Comparison of ENCODE assay signal across 8 cellular contexts in the genomic region with DNA sequence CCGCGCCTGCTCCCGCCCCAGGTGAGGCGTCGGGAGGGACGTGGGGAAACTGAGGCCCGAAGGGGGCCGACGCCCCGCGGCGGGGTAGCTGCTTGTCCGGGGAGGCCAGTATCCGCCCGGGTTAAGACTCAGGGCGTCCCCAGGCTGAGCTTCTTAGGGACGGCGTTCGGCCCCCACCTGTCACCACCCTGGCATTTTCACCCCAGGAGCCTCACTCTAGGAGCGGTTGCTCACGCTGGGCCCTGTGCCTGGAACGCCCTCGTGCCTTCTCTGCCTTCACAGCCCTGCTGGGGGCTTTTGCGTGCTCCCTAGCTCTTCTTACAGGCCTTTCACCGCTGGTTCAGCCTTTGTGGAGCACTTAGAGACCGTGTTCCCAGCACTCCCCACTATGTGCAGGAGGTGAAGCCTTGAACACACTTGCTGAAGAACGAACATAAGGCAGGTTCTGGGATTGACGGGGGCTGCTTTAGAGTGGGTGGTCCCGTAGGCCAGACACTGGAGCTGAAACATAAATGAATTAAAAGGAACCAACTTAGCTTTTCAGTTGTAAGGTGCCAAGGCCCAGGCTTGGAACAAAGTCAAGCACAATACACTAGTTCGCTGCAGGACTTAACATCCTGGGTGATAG. TPM values are rescaled to one million over a fixed set of nuclear protein-coding genes. Genes with fewer than 3 reads are reported as not detected.
A peak's percentile ranks its signal among the peaks of the same experiment; 100 is the strongest.
DNase-seq lines count a peak whose midpoint lies in the region; ATAC-seq and TF ChIP-seq lines count a peak whose summit lies in the region.

No MANE protein-coding gene starts in this region.

- H3K27me3 ChIP-seq in sigmoid colon = no peaks in the 10 kb centered on the region

- peak overlapping the region; percentile 93 to 94 for H3K27ac Mint-ChIP-seq in T-cell

- intact Hi-C loops in Right ventricle myocardium inferior (cut with DNase I) (no loop called here), cardiac septum (cut with DNase I) (loop anchor here (5.0 kb wide), 1 partner anchor 42 kb away; a partner anchor contains a TSS), sigmoid colon (cut with DNase I) (loop anchor here (5.0 kb wide), 1 partner anchor 192 kb away; no protein-coding TSS in a partner anchor)

- in situ Hi-C loops in astrocyte of the spinal cord (cut with HindIII; ENCODE audit: low sequenced_read_pairs) = no loop called here

- CTCF ChIA-PET in T-cell (lab: Charles Lee) = interaction anchor here (0.5 to 1.5 kb wide), 3 partner anchors 14 to 360 kb away, joined by 3 to 4 read pairs (median 3); no protein-coding TSS in a partner anchor

- H3K27ac ChIP-seq in sigmoid colon = peak overlapping the region; percentile 95 to 97 (median 96)

- H3K4me1 ChIP-seq in sigmoid colon = peaks cover 0 to 41% (median 33%) of the 10 kb centered on the region in 4 donors

- peak overlapping the region; percentile 80 to 95 (median 89) for H3K4me3 Mint-ChIP-seq in T-cell

- no peak for TF ChIP-seq POLR2A in sigmoid colon (IDR thresholded peaks at IDR 0.05)

- H3K4me3 ChIP-seq in astrocyte of the spinal cord (ENCODE audit: low read depth, low read length) (peak overlapping the region; percentile 82), iPS-11a (ENCODE audit: low read depth, low read length) (peak overlapping the region; percentile 66), sigmoid colon (peak overlapping the region; percentile 60 to 86 (median 82))

- WGBS in sigmoid colon, 2 donors = 4 to 6% methylated on average over 30 of the region's 30 CpGs

- POLR2A ChIA-PET in T-cell (lab: Charles Lee) = interaction anchor here (0.6 kb wide), 2 partner anchors 12 to 163 kb away, joined by 3 to 5 read pairs; no protein-coding TSS in a partner anchor

- H3K9me3 Mint-ChIP-seq in T-cell = no peaks in the 10 kb centered on the region

- no peaks in the 10 kb centered on the region for H3K36me3 ChIP-seq in sigmoid colon

- DNase-seq in Right ventricle myocardium inferior (ENCODE audit: missing footprints) (peak; percentile 76), cardiac septum (ENCODE audit: low spot score) (no peak), T-cell (peak in 32 of 34 experiments; percentile 11 to 59 (median 37)), astrocyte of the spinal cord (ENCODE audit: low read depth, low spot score) (peak; percentile 49), sigmoid colon (peak; percentile 84), amniotic stem cell (lab: John Stamatoyannopoulos, UW) (no peak)

- no peaks in the 10 kb centered on the region for H3K36me3 Mint-ChIP-seq in T-cell

- TF ChIP-seq CTCF in astrocyte of the spinal cord (IDR thresholded peaks at IDR 0.05; ENCODE audit: low read depth, low read length) (no peak), sigmoid colon (IDR thresholded peaks at IDR 0.05) (peak in 1 of 4 experiments; percentile 16)

- ATAC-seq in Right ventricle myocardium inferior (no peak), HG03280 (IDR thresholded peaks at IDR 0.05; ENCODE audit: unreplicated experiment) (peak; percentile 10), T-cell (replicated peaks in 1 of 4) (peak; percentile 37 to 43 (median 40))

- H3K27me3 Mint-ChIP-seq in T-cell = peaks cover 0 to 2% of the 10 kb centered on the region in 2 donors

- peaks cover 43 to 61% (median 56%) of the 10 kb centered on the region in 3 donors for H3K4me1 Mint-ChIP-seq in T-cell

- H3K9me3 ChIP-seq in sigmoid colon = no peaks in the 10 kb centered on the region

- TF ChIP-seq EP300 in sigmoid colon (IDR thresholded peaks at IDR 0.05) = no peak

RNA-seq across cellular contexts. Expression of a gene that starts 0.6 kb away (rescaled TPM):
- total RNA-seq in Right ventricle myocardium inferior (7.6 TPM), cardiac septum (10.2 TPM), T-cell (10 to 100 TPM; 17.9 to 24.6 (median 19.9) TPM), sigmoid colon (10 to 100 TPM in 1 of 4 donors, 1 to 10 TPM in 3; 5.7 to 12.2 (median 8.2) TPM)
- polyA plus RNA-seq in sigmoid colon = 1 to 10 TPM; 4.6 to 9.3 (median 6.0) TPM

RNA-seq across cellular contexts. Expression of a gene that starts 15.2 kb away (rescaled TPM):
- 9.4 TPM for total RNA-seq in Right ventricle myocardium inferior
- total RNA-seq in cardiac septum = 9.5 TPM
- 1 to 10 TPM in 3 of 5 donors, under 1 TPM in 2; 0.77 to 4.1 (median 1.9) TPM for total RNA-seq in T-cell
- 10 to 100 TPM in 2 of 4 donors, 1 to 10 TPM in 2; 7.5 to 17.2 (median 11.2) TPM for total RNA-seq in sigmoid colon
- 10 to 100 TPM in 1 of 3 donors, 1 to 10 TPM in 2; 1.8 to 10.2 (median 6.0) TPM for polyA plus RNA-seq in sigmoid colon

RNA-seq across cellular contexts. Expression of a gene that starts 42.5 kb away (rescaled TPM):
- total RNA-seq in Right ventricle myocardium inferior = 31.1 TPM
- total RNA-seq in cardiac septum = 24.5 TPM
- total RNA-seq in T-cell = 10 to 100 TPM; 12.9 to 29.9 (median 25.8) TPM
- total RNA-seq in sigmoid colon = 10 to 100 TPM; 12.5 to 24.6 (median 19.8) TPM
- polyA plus RNA-seq in sigmoid colon = 10 to 100 TPM; 21.5 to 46.2 (median 35.0) TPM

RNA-seq across cellular contexts. Expression of a gene that starts 42.6 kb away (rescaled TPM):
- total RNA-seq in Right ventricle myocardium inferior (19.4 TPM), cardiac septum (28.0 TPM), T-cell (10 to 100 TPM in 3 of 5 donors, 1 to 10 TPM in 2; 8.6 to 16.5 (median 10.8) TPM), sigmoid colon (10 to 100 TPM; 15.3 to 51.0 (median 17.2) TPM)
- 1 to 10 TPM; 2.1 to 9.0 (median 8.5) TPM for polyA plus RNA-seq in sigmoid colon

Comparison
In these comparisons a context has a peak if more than half of its experiments do, and no peak if none do; other contexts are left out.
1. DNase-seq: peak in Right ventricle myocardium inferior (single experiment), T-cell (32 of 34), astrocyte of the spinal cord (single experiment) and sigmoid colon (single experiment); none in cardiac septum (single experiment) and amniotic stem cell (single experiment).
2. Peak in every context shown above with its lines, with median percentiles within 50 percentile points of each other: H3K4me3 ChIP-seq.